In genomic region chr5:167916706-167917105, GRCh38 we compare ENCODE assay signal across 16 cellular contexts.
DNase-seq lines count a peak whose midpoint lies in the region; ATAC-seq and TF ChIP-seq lines count a peak whose summit lies in the region.
"Had no signal": no experiment of that assay in that cellular context is flagged by ENCODE, and none has a peak within 500 bp of the region (broad histone marks: within the 10 kb centered on the region; RNA-seq: fewer than 3 reads in every experiment).

No MANE protein-coding gene starts in this region.

- H3K4me3 Mint-ChIP-seq in GM23338 (no peak overlapping the region), osteocyte (ENCODE audit: unreplicated experiment) (no peak overlapping the region)
- H3K4me3 Mint-ChIP-seq: CD4-positive, alpha-beta memory T cell; dendritic cell treated with granulocyte-macrophage colony-stimulating factor and Interleukin-4, amounts not matched to agents 40 ng/mL and 50 ng/mL, for 4 days; stimulated activated naive CD8-positive, alpha-beta T cell treated with anti-CD3 and anti-CD28 coated beads, Interleukin-15, amount 100 ng/mL, for 72 hours had no signal

- H3K27ac ChIP-seq in GM23338 (ENCODE audit: low read depth), result no peak overlapping the region
- H3K27ac ChIP-seq: psoas muscle had no signal

- H3K4me3 ChIP-seq in GM23338, result no peak overlapping the region
- H3K4me3 ChIP-seq: lung, psoas muscle had no signal

- ATAC-seq in GM23338 (peak; percentile 82), sciatic nerve (peak; percentile 86), GM18498 (IDR thresholded peaks at IDR 0.05; ENCODE audit: unreplicated experiment) (no peak), HG02885 (IDR thresholded peaks at IDR 0.05; ENCODE audit: poor library complexity, unreplicated experiment) (no peak), GM21381 (IDR thresholded peaks at IDR 0.05; ENCODE audit: unreplicated experiment) (no peak)
- ATAC-seq: psoas muscle; stimulated activated naive CD8-positive, alpha-beta T cell treated with anti-CD3 and anti-CD28 coated beads, Interleukin-15, amount 100 ng/mL, for 72 hours had no signal

- H3K4me1 ChIP-seq in GM23338 (ENCODE audit: insufficient read depth), result peaks cover 16% of the 10 kb centered on the region; the same call in 1 of the 2 replicates
- H3K4me1 ChIP-seq: psoas muscle had no signal

- H3K4me1 Mint-ChIP-seq in GM23338, result peaks cover 22% of the 10 kb centered on the region; the same call in 2 of the 3 replicates
- peaks cover 13% of the 10 kb centered on the region for H3K4me1 Mint-ChIP-seq in osteocyte (ENCODE audit: unreplicated experiment)
- H3K4me1 Mint-ChIP-seq: CD4-positive, alpha-beta memory T cell; stimulated activated naive CD8-positive, alpha-beta T cell treated with anti-CD3 and anti-CD28 coated beads, Interleukin-15, amount 100 ng/mL, for 72 hours had no signal

- no peaks in the 10 kb centered on the region for H3F3A ChIP-seq in GM23338 (replicated peaks; ENCODE audit: low read depth)

- peaks cover 7% of the 10 kb centered on the region; the same call in 1 of the 3 replicates for H3K9me3 Mint-ChIP-seq in GM23338
- H3K9me3 Mint-ChIP-seq in osteocyte (ENCODE audit: unreplicated experiment), result peaks cover 4% of the 10 kb centered on the region
- H3K9me3 Mint-ChIP-seq: dendritic cell treated with granulocyte-macrophage colony-stimulating factor and Interleukin-4, amounts not matched to agents 40 ng/mL and 50 ng/mL, for 4 days had no signal

- no peak overlapping the region for H3K27ac Mint-ChIP-seq in GM23338
- no peak overlapping the region for H3K27ac Mint-ChIP-seq in osteocyte (ENCODE audit: unreplicated experiment)
- H3K27ac Mint-ChIP-seq: CD4-positive, alpha-beta memory T cell; dendritic cell treated with granulocyte-macrophage colony-stimulating factor and Interleukin-4, amounts not matched to agents 40 ng/mL and 50 ng/mL, for 4 days; stimulated activated naive CD8-positive, alpha-beta T cell treated with anti-CD3 and anti-CD28 coated beads, Interleukin-15, amount 100 ng/mL, for 72 hours had no signal

- H2AFZ ChIP-seq in GM23338, result 0 out of 2 replicates have a peak overlapping the region, but pooled peaks have one; percentile 52

- no peaks in the 10 kb centered on the region for H3K27me3 ChIP-seq in GM23338 (ENCODE audit: insufficient read depth)

- no peaks in the 10 kb centered on the region for H4K20me1 ChIP-seq in GM23338 (replicated peaks; ENCODE audit: insufficient read depth)

- 0 out of 2 replicates have a peak, but pooled peaks cover 3% of the 10 kb centered on the region for H3K9me2 ChIP-seq in GM23338 (ENCODE audit: insufficient read depth)

- H3K4me2 ChIP-seq in GM23338, result no peak overlapping the region

- H3K36me3 Mint-ChIP-seq in GM23338 (ENCODE audit: low read depth) (peaks cover 7% of the 10 kb centered on the region; the same call in 2 of the 3 replicates), osteocyte (ENCODE audit: unreplicated experiment) (no peaks in the 10 kb centered on the region)
- H3K36me3 Mint-ChIP-seq: CD4-positive, alpha-beta memory T cell had no signal

- TF ChIP-seq CTCF in GM23338 (conservative IDR thresholded peaks at IDR 0.05; ENCODE audit: low read depth in 2 of 2) (no peak), osteocyte (IDR thresholded peaks at IDR 0.05) (no peak)

- no peaks in the 10 kb centered on the region for H3K27me3 Mint-ChIP-seq in GM23338 (ENCODE audit: insufficient read depth, low read depth, poor library complexity)
- no peaks in the 10 kb centered on the region for H3K27me3 Mint-ChIP-seq in osteocyte (ENCODE audit: unreplicated experiment)
- H3K27me3 Mint-ChIP-seq: dendritic cell treated with granulocyte-macrophage colony-stimulating factor and Interleukin-4, amounts not matched to agents 40 ng/mL and 50 ng/mL, for 4 days; stimulated activated naive CD8-positive, alpha-beta T cell treated with anti-CD3 and anti-CD28 coated beads, Interleukin-15, amount 100 ng/mL, for 72 hours had no signal

- H3K79me2 ChIP-seq in GM23338 (replicated peaks; ENCODE audit: insufficient read depth), result no peaks in the 10 kb centered on the region

- DNase-seq in GM23338 (ENCODE audit: low spot score), result peak; percentile 28
- peak; percentile 62 for DNase-seq in amniotic epithelial cell (ENCODE audit: low read depth)
- peak; percentile 16 for DNase-seq in iPS-NIHi11 (ENCODE audit: low spot score)
- peak; percentile 68 for DNase-seq in sciatic nerve (ENCODE audit: low spot score)
- no peak for DNase-seq in osteocyte (ENCODE audit: extremely low spot score, unreplicated experiment)
- DNase-seq: CD4-positive, alpha-beta memory T cell; foreskin melanocyte; NCI-H446; SHP77; stimulated activated naive CD8-positive, alpha-beta T cell treated with anti-CD3 and anti-CD28 coated beads, Interleukin-15, amount 100 ng/mL, for 72 hours had no signal

- no peaks in the 10 kb centered on the region for H3K36me3 ChIP-seq in GM23338 (ENCODE audit: insufficient read depth)

- intact Hi-C loops in sciatic nerve (cut with DNase I), result no loop called here

TF ChIP-seq in GM23338, 12 proteins besides CTCF, POLR2A, EP300 and RAD21 (continues in another document):
- no peak for TF ChIP-seq JUNB (IDR thresholded peaks at IDR 0.05; ENCODE audit: unreplicated experiment)
- no peak for TF ChIP-seq STAT1 (IDR thresholded peaks at IDR 0.05; ENCODE audit: unreplicated experiment)
- TF ChIP-seq EZH2phosphoT487 (IDR thresholded peaks at IDR 0.05; ENCODE audit: unreplicated experiment), result no peak
- TF ChIP-seq NANOG (IDR thresholded peaks at IDR 0.05; ENCODE audit: borderline replicate concordance), result no peak
- no peak for TF ChIP-seq ZNF462 (CRISPR knock-in tag; IDR thresholded peaks at IDR 0.05)
- TF ChIP-seq ZNF331 (CRISPR knock-in tag; IDR thresholded peaks at IDR 0.05; ENCODE audit: low read depth), result no peak
- no peak for TF ChIP-seq EZH2 (IDR thresholded peaks at IDR 0.05; ENCODE audit: low read depth, unreplicated experiment)
- no peak for TF ChIP-seq POLR2AphosphoS5 (IDR thresholded peaks at IDR 0.05; ENCODE audit: low read depth)
- no peak for TF ChIP-seq ZNF114 (CRISPR knock-in tag; IDR thresholded peaks at IDR 0.05)

Comparison
In these comparisons a context has a peak if more than half of its experiments do, and no peak if none do; other contexts are left out.
1. ATAC-seq: peak in GM23338 (single experiment) and sciatic nerve (single experiment); none in GM18498 (single experiment), HG02885 (single experiment) and GM21381 (single experiment).